In the genomic region with DNA sequence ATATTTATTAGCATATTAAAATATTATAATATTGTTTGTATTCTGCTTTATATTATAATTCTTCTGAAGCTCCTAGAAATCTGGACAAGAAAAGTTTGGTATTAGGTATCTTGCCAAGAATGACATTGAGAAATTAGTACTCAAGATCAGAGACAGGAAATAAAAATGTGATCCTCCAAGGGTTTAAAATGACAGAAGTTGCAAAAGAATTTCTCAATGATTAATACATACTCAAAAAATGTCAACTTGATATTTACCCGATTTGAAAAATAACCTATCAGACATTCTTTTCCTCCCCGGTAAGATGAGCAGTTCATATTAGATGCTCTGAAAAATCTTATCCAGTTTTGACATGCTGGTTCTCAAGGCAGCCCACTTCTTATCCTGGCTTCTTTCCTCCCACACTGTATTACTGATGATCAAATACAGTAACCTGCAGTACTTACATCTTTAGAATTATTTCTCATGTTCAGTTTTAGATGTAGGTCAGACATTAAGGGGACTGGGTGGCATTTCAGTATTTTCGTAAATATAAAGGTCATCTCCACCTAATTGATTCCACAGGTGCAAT, we compare ENCODE assay signal across 1 cellular context.
TF ChIP-seq lines count a peak whose summit lies in the region.

No MANE protein-coding gene starts in this region.

TF ChIP-seq in GM23338, 12 proteins besides CTCF, POLR2A, EP300 and RAD21 (continued from another document):
- TF ChIP-seq, protein P1, sequence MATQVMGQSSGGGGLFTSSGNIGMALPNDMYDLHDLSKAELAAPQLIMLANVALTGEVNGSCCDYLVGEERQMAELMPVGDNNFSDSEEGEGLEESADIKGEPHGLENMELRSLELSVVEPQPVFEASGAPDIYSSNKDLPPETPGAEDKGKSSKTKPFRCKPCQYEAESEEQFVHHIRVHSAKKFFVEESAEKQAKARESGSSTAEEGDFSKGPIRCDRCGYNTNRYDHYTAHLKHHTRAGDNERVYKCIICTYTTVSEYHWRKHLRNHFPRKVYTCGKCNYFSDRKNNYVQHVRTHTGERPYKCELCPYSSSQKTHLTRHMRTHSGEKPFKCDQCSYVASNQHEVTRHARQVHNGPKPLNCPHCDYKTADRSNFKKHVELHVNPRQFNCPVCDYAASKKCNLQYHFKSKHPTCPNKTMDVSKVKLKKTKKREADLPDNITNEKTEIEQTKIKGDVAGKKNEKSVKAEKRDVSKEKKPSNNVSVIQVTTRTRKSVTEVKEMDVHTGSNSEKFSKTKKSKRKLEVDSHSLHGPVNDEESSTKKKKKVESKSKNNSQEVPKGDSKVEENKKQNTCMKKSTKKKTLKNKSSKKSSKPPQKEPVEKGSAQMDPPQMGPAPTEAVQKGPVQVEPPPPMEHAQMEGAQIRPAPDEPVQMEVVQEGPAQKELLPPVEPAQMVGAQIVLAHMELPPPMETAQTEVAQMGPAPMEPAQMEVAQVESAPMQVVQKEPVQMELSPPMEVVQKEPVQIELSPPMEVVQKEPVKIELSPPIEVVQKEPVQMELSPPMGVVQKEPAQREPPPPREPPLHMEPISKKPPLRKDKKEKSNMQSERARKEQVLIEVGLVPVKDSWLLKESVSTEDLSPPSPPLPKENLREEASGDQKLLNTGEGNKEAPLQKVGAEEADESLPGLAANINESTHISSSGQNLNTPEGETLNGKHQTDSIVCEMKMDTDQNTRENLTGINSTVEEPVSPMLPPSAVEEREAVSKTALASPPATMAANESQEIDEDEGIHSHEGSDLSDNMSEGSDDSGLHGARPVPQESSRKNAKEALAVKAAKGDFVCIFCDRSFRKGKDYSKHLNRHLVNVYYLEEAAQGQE (IDR thresholded peaks at IDR 0.05; ENCODE audit: unreplicated experiment), result no peak
